Comparison of ENCODE assay signal across 8 cellular contexts in the genomic region with DNA sequence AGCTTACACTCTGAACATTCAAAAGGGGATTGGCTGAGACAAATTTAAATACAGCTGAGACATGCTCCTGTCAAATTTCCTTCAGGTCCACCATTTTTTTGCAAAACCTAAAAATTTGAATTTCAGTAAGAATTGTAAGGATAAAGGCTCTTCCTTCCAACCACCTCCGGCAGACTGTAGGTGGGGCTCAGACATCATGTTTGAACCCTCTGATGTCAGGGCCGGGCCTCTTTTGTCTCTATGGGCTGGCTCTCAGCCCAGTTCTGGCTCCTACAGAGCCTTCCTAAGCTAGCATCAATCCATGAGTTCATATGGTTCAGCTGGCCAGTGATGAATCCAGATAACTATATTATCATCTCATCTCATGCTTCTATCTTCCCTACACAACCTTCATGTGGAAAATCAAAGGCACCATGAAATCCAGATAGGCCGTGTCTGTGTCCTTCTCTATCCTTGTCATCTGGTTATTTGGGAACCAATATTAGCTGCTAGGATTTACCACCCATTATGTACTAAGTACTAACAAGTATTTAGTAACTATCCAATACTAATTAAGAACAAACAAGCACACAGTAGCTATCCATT. TPM values are rescaled to one million over a fixed set of nuclear protein-coding genes. Genes with fewer than 3 reads are reported as not detected.
A peak's percentile ranks its signal among the peaks of the same experiment; 100 is the strongest.
DNase-seq lines count a peak whose midpoint lies in the region; ATAC-seq lines count a peak whose summit lies in the region.

No MANE protein-coding gene starts in this region.

- no peaks in the 10 kb centered on the region for H3K27me3 Mint-ChIP-seq in memory B cell

- no peak overlapping the region for H3K27ac Mint-ChIP-seq in memory B cell

- no peaks in the 10 kb centered on the region for H3K4me1 Mint-ChIP-seq in memory B cell

- ATAC-seq in memory B cell (ENCODE audit: low read depth) = peak; percentile 32
- ATAC-seq in GM19328 (IDR thresholded peaks at IDR 0.05; ENCODE audit: unreplicated experiment) = no peak

- H3K4me3 Mint-ChIP-seq in memory B cell = no peak overlapping the region

- no peaks in the 10 kb centered on the region for H3K9me3 Mint-ChIP-seq in memory B cell

- DNase-seq in ELR (ENCODE audit: low read depth) (peak; percentile 65), NCI-H2029 (lab: John Stamatoyannopoulos, UW) (peak; percentile 75), cerebellar cortex (ENCODE audit: low spot score) (peak; percentile 4), memory B cell (ENCODE audit: low spot score in 2 of 2) (no peak), UCSD-AML1 (lab: John Stamatoyannopoulos, UW; ENCODE audit: unreplicated experiment) (no peak), H4 (ENCODE audit: low spot score) (no peak)
- no peak for DNase-seq in stimulated activated CD8-positive, alpha-beta memory T cell treated with anti-CD3 and anti-CD28 coated beads, Interleukin-4, amount 100 ng/mL, for 48 hours

- H3K36me3 Mint-ChIP-seq in memory B cell = peaks cover 32% of the 10 kb centered on the region

RNA-seq across cellular contexts. Expression of a gene that starts 44.2 kb away (rescaled TPM):
- total RNA-seq in H4 (2014; rRNA removed; shearing (Covaris generic)) = 0.62 and 1.5 TPM in 2 replicates

Comparison
In these comparisons a context has a peak if more than half of its experiments do, and no peak if none do; other contexts are left out.
1. DNase-seq: peak in ELR (single experiment), NCI-H2029 (single experiment) and cerebellar cortex (single experiment); none in memory B cell (0 of 2), stimulated activated CD8-positive, alpha-beta memory T cell treated with anti-CD3 and anti-CD28 coated beads, Interleukin-4, amount 100 ng/mL, for 48 hours (single experiment), UCSD-AML1 (single experiment) and H4 (single experiment).